21 cellular contexts compared by ENCODE assay signal in genomic region chr12:113248842-113249435, GRCh38. TPM values are rescaled to one million over a fixed set of nuclear protein-coding genes. Genes with fewer than 3 reads are reported as not detected.
DNase-seq lines count a peak whose midpoint lies in the region; ATAC-seq and TF ChIP-seq lines count a peak whose summit lies in the region.
"Had no signal": no experiment of that assay in that cellular context is flagged by ENCODE, and none has a peak within 500 bp of the region (broad histone marks: within the 10 kb centered on the region; RNA-seq: fewer than 3 reads in every experiment).

No MANE protein-coding gene starts in this region.

- H3K4me1 ChIP-seq in A673 (ENCODE audit: insufficient read depth, low read length, poor library complexity, severe bottlenecking): peaks cover 31% of the 10 kb centered on the region
- peaks cover 16% of the 10 kb centered on the region for H3K4me1 ChIP-seq in GM23338 (ENCODE audit: insufficient read depth)

- CTCF ChIA-PET in A673 (lab: Charles Lee): no interaction called here

- H3K27ac Mint-ChIP-seq in GM23338: peak overlapping the region; percentile 42
- H3K27ac Mint-ChIP-seq: activated CD8-positive, alpha-beta T cell treated with anti-CD3 and anti-CD28 coated beads for 36 hours; IgD-negative memory B cell had no signal

- H3K27me3 ChIP-seq in A673 (replicated peaks; ENCODE audit: insufficient read depth, low read depth, low read length, poor library complexity) (no peaks in the 10 kb centered on the region), GM23338 (ENCODE audit: insufficient read depth) (no peaks in the 10 kb centered on the region), dorsolateral prefrontal cortex (no peaks in the 10 kb centered on the region)
- H3K27me3 ChIP-seq: ovary, sigmoid colon, suprapubic skin had no signal

- H3K36me3 ChIP-seq in A673 (ENCODE audit: insufficient read depth, low read length, poor library complexity, severe bottlenecking) (no peaks in the 10 kb centered on the region), GM23338 (ENCODE audit: insufficient read depth) (no peaks in the 10 kb centered on the region)
- H3K36me3 ChIP-seq: ovary had no signal

- BruUV-seq in A673 (replicated peaks; lab: Mats Ljungman, UMichigan): no TSS peak

- no peak for ATAC-seq in GM23338
- ATAC-seq: activated CD8-positive, alpha-beta T cell treated with anti-CD3 and anti-CD28 coated beads for 36 hours; HCT116 had no signal

- no peaks in the 10 kb centered on the region; the same call in 1 of the 2 replicates for H3F3A ChIP-seq in GM23338 (replicated peaks; ENCODE audit: low read depth)

- H3K9me3 ChIP-seq in A673 (ENCODE audit: low read depth, low read length, poor library complexity, severe bottlenecking): peaks cover 9% of the 10 kb centered on the region
- H3K9me3 ChIP-seq: ovary had no signal

- no peak overlapping the region for H3K4me3 ChIP-seq in A673 (ENCODE audit: low read depth, low read length, poor library complexity, severe bottlenecking)
- H3K4me3 ChIP-seq in GM23338: no peak overlapping the region
- H3K4me3 ChIP-seq in dorsolateral prefrontal cortex: no peak overlapping the region
- H3K4me3 ChIP-seq: ovary, sigmoid colon, suprapubic skin had no signal

- no peaks in the 10 kb centered on the region for H3K9me2 ChIP-seq in GM23338 (ENCODE audit: insufficient read depth)

- H3K9me3 Mint-ChIP-seq in GM23338: peaks cover 4% of the 10 kb centered on the region; the same call in 1 of the 3 replicates

- peaks cover 11% of the 10 kb centered on the region for H3K36me3 Mint-ChIP-seq in GM23338 (ENCODE audit: low read depth)

- intact Hi-C loops in A673 (cut with micrococcal nuclease; ENCODE audit: unreplicated experiment) (no loop called here), dorsolateral prefrontal cortex (cut with DNase I) (no loop called here), posterior vena cava (cut with DNase I) (no loop called here)

- DNase-seq in A673 (ENCODE audit: low spot score): no peak
- DNase-seq in GM23338 (ENCODE audit: low spot score): no peak
- DNase-seq in dorsolateral prefrontal cortex: peak in 1 of 10 donors; percentile 23
- DNase-seq in posterior vena cava (ENCODE audit: low spot score): peak; percentile 45
- DNase-seq in NCI-H69 (lab: John Stamatoyannopoulos, UW): no peak
- no peak for DNase-seq in NCI-H1092 (lab: John Stamatoyannopoulos, UW)
- DNase-seq in UCSD-AML1 (lab: John Stamatoyannopoulos, UW; ENCODE audit: unreplicated experiment): no peak
- no peak for DNase-seq in HCEC 1CT
- DNase-seq: activated CD4-positive, CD25-positive, alpha-beta regulatory T cell; activated CD8-positive, alpha-beta T cell treated with anti-CD3 and anti-CD28 coated beads for 36 hours; NCI-H1436 treated with DMSO at 0.1 percent for 48 hours; NCI-H2171; NCI-H524; sigmoid colon; T-helper 9 cell had no signal

- peak overlapping the region; percentile 17 for H3K27ac ChIP-seq in A673 (ENCODE audit: low read depth, low read length, poor library complexity, severe bottlenecking)
- no peak overlapping the region for H3K27ac ChIP-seq in GM23338 (ENCODE audit: low read depth)
- H3K27ac ChIP-seq in dorsolateral prefrontal cortex: peak overlapping the region in 34 of 59 donors; percentile 0 to 91 (median 42)
- H3K27ac ChIP-seq: C4-2B, epithelial cell of prostate, sigmoid colon had no signal

- no peak overlapping the region; the same call in 2 of the 3 replicates for H3K4me3 Mint-ChIP-seq in GM23338
- H3K4me3 Mint-ChIP-seq: activated CD8-positive, alpha-beta T cell treated with anti-CD3 and anti-CD28 coated beads for 36 hours; IgD-negative memory B cell had no signal

- H3K79me2 ChIP-seq in GM23338 (replicated peaks; ENCODE audit: insufficient read depth): no peaks in the 10 kb centered on the region

- no peaks in the 10 kb centered on the region for H4K20me1 ChIP-seq in GM23338 (replicated peaks; ENCODE audit: insufficient read depth)

- no peak overlapping the region for H3K4me2 ChIP-seq in GM23338

- TF ChIP-seq CTCF in A673 (conservative IDR thresholded peaks at IDR 0.05; ENCODE audit: low read depth, low read length): no peak
- TF ChIP-seq CTCF in GM23338 (conservative IDR thresholded peaks at IDR 0.05; ENCODE audit: low read depth in 2 of 2): no peak
- TF ChIP-seq CTCF in dorsolateral prefrontal cortex (IDR thresholded peaks at IDR 0.05 in 54 of 56, conservative IDR thresholded peaks at IDR 0.05 in 2 of 56; ENCODE audit: low read depth in 1 of 56, partially characterized antibody in 56 of 56): no peak

- peaks cover 44% of the 10 kb centered on the region for H3K4me1 Mint-ChIP-seq in GM23338

- POLR2A ChIA-PET in A673 (lab: Charles Lee; ENCODE audit: low non-redundant PET): no interaction called here

- H2AFZ ChIP-seq in GM23338: no peak overlapping the region

- H3K27me3 Mint-ChIP-seq in GM23338 (ENCODE audit: insufficient read depth, low read depth, poor library complexity): peaks cover 21% of the 10 kb centered on the region
- H3K27me3 Mint-ChIP-seq: activated CD8-positive, alpha-beta T cell treated with anti-CD3 and anti-CD28 coated beads for 36 hours; IgD-negative memory B cell had no signal

TF ChIP-seq in GM23338, 12 proteins besides CTCF, POLR2A, EP300 and RAD21 (continues in another document):
- TF ChIP-seq ZNF462 (CRISPR knock-in tag; IDR thresholded peaks at IDR 0.05): no peak

RNA-seq across cellular contexts. Expression of gene TPCN1, which starts 27.7 kb away (rescaled TPM):
- total RNA-seq in A673 (2021) (18.8 and 25.8 TPM in 2 replicates), dorsolateral prefrontal cortex (100 to 1,000 TPM in 13 of 120 experiments, 10 to 100 TPM in 107; 45.9 to 150 (median 76.0) TPM), posterior vena cava (10 to 100 TPM; 28.8 to 50.8 TPM)
- 12.2 and 14.4 TPM in 2 replicates for total RNA-seq in GM23338 (2014; rRNA removed; shearing (Covaris generic))
- polyA plus RNA-seq in GM23338 (2016; fragmentation: Nextera tagmentation; extraction: Ambion mirVana): 11.2 and 16.2 TPM in 2 replicates
